Comparison of ENCODE assay signal across 13 cellular contexts in genomic region chr1:221337106-221337505, GRCh38.
"Had no signal": no experiment of that assay in that cellular context is flagged by ENCODE, and none has a peak within 500 bp of the region (broad histone marks: within the 10 kb centered on the region; RNA-seq: fewer than 3 reads in every experiment).

No MANE protein-coding gene starts in this region.

- H3K27me3 ChIP-seq: gastrocnemius medialis, stomach, thyroid gland had no signal

- DNase-seq: activated naive CD8-positive, alpha-beta T cell treated with anti-CD3 and anti-CD28 coated beads for 36 hours; amygdala; effector memory CD4-positive, alpha-beta T cell; gastrocnemius medialis; occipital lobe; SK-N-SH; spleen; stomach; T-cell; T-helper 9 cell; thyroid gland had no signal

- H3K4me3 ChIP-seq: gastrocnemius medialis, spleen, stomach, thyroid gland had no signal

- H3K9me2 ChIP-seq: SK-N-SH had no signal

- ATAC-seq: activated CD4-positive, CD25-positive, alpha-beta regulatory T cell treated with anti-CD3 and anti-CD28 coated beads, Interleukin-2, amount 50 U/mL, for 24 hours; gastrocnemius medialis; sciatic nerve; T-cell had no signal

- H3K9me3 ChIP-seq: gastrocnemius medialis, thyroid gland had no signal

- H3K36me3 ChIP-seq: gastrocnemius medialis, spleen, stomach, thyroid gland had no signal
